8 cellular contexts compared by ENCODE assay signal in the genomic region with DNA sequence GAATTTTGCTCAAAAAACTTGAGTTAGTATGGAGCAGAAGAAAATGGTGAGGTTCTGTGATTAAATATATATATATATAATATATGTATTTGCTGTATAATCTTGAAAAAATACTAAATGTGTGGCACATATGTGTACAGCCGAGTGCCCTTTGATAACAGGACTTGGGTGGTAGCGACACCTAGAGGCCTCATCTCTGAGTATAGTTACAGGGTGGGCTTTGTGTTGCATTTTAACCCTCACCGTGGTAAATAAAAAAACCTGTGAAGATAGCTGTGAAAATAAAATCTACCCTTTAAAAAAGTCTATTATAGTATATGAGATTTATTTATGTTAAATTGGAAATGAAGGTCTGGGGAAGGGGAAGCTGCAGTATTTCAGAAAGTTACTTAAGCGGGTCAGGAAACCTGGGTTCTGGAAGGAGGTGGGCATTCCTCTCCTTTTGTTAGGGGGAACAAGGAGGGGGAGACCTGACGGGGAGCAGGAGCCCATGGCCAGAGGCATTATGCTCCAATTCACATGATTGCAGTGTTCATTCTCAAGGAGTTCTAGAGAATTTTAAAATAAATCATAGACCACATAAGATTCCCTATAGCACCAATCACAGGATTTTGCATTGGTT.
A peak's percentile ranks its signal among the peaks of the same experiment; 100 is the strongest.
DNase-seq lines count a peak whose midpoint lies in the region; ATAC-seq and TF ChIP-seq lines count a peak whose summit lies in the region.

No MANE protein-coding gene starts in this region.

- H3K4me1 ChIP-seq in OCI-LY3 (ENCODE audit: low read length) (peaks cover 4% of the 10 kb centered on the region; the same call in 1 of the 2 replicates), heart right ventricle (peaks cover 0 to 16% (median 0%) of the 10 kb centered on the region in 9 donors)

- no peak overlapping the region for H3K27ac ChIP-seq in OCI-LY3 (ENCODE audit: low read length)
- no peak overlapping the region for H3K27ac ChIP-seq in heart right ventricle

- CTCF ChIA-PET in activated naive CD4-positive, alpha-beta T cell treated with anti-CD3 and anti-CD28 coated beads, Interleukin-2, amount 10 ng/mL, durations not matched to agents 7 days and 5 days (lab: Charles Lee): interaction anchor here (0.7 to 2.0 kb wide), 5 partner anchors 14 to 180 kb away, joined by 3 to 7 read pairs (median 3); no protein-coding TSS in a partner anchor

- no peaks in the 10 kb centered on the region for H4K20me1 ChIP-seq in OCI-LY3 (ENCODE audit: insufficient read depth, low read length)

- intact Hi-C loops in heart right ventricle (cut with DNase I): loop anchor here in 8 of 10 donors (1.0 to 10.0 kb wide), 4 partner anchors 139 to 144 kb away; no protein-coding TSS in a partner anchor

- H2AFZ ChIP-seq in OCI-LY3 (ENCODE audit: low read depth, low read length): no peak overlapping the region

- H3K79me2 ChIP-seq in OCI-LY3 (ENCODE audit: low read length): no peaks in the 10 kb centered on the region

- WGBS in heart right ventricle, 2 donors: 17 to 19% methylated on average over 5 of the region's 5 CpGs

- no peak overlapping the region; the same call in 1 of the 2 replicates for H3K4me2 ChIP-seq in OCI-LY3 (ENCODE audit: low read length)

- H3K36me3 ChIP-seq in OCI-LY3 (replicated peaks; ENCODE audit: low read depth, low read length): no peaks in the 10 kb centered on the region
- no peaks in the 10 kb centered on the region for H3K36me3 ChIP-seq in heart right ventricle

- no peak overlapping the region for H3K4me3 ChIP-seq in GM12875 (ENCODE audit: low read depth, low read length)
- no peak overlapping the region for H3K4me3 ChIP-seq in OCI-LY3 (ENCODE audit: low read length)
- H3K4me3 ChIP-seq in heart right ventricle: no peak overlapping the region

- H3K4me1 Mint-ChIP-seq in activated naive CD4-positive, alpha-beta T cell treated with anti-CD3 and anti-CD28 coated beads, Interleukin-2, amount 10 ng/mL, durations not matched to agents 7 days and 5 days: no peaks in the 10 kb centered on the region

- H3K9me3 Mint-ChIP-seq in activated naive CD4-positive, alpha-beta T cell treated with anti-CD3 and anti-CD28 coated beads, Interleukin-2, amount 10 ng/mL, durations not matched to agents 7 days and 5 days: no peaks in the 10 kb centered on the region

- no peak overlapping the region for H3K27ac Mint-ChIP-seq in activated naive CD4-positive, alpha-beta T cell treated with anti-CD3 and anti-CD28 coated beads, Interleukin-2, amount 10 ng/mL, durations not matched to agents 7 days and 5 days

- H3K9ac ChIP-seq in OCI-LY3 (ENCODE audit: low read length): no peak overlapping the region

- H3K27me3 ChIP-seq in OCI-LY3 (ENCODE audit: low read depth, low read length) (peaks cover 6% of the 10 kb centered on the region), heart right ventricle (no peaks in the 10 kb centered on the region)

- no peak overlapping the region for H3K4me3 Mint-ChIP-seq in activated naive CD4-positive, alpha-beta T cell treated with anti-CD3 and anti-CD28 coated beads, Interleukin-2, amount 10 ng/mL, durations not matched to agents 7 days and 5 days

- H3K9me3 ChIP-seq in OCI-LY3 (ENCODE audit: insufficient read depth, low read length) (no peaks in the 10 kb centered on the region), heart right ventricle (no peaks in the 10 kb centered on the region)

- H3K36me3 Mint-ChIP-seq in activated naive CD4-positive, alpha-beta T cell treated with anti-CD3 and anti-CD28 coated beads, Interleukin-2, amount 10 ng/mL, durations not matched to agents 7 days and 5 days: no peaks in the 10 kb centered on the region

- peak; percentile 72 for ATAC-seq in HG03103 (IDR thresholded peaks at IDR 0.05; ENCODE audit: low read depth, unreplicated experiment)
- peak in 6 of 8 donors; percentile 53 to 81 (median 72) for ATAC-seq in heart right ventricle

- TF ChIP-seq CTCF in GM12875 (IDR thresholded peaks at IDR 0.05; ENCODE audit: borderline replicate concordance, insufficient read depth, low read depth, low read length): peak; percentile 53; the same call in 1 of the 2 replicates
- peak; percentile 85 for TF ChIP-seq CTCF in OCI-LY3 (IDR thresholded peaks at IDR 0.05; ENCODE audit: low read depth, low read length)
- peak in 8 of 9 donors; percentile 62 to 84 (median 72) for TF ChIP-seq CTCF in heart right ventricle (IDR thresholded peaks at IDR 0.05)

- H3K27me3 Mint-ChIP-seq in activated naive CD4-positive, alpha-beta T cell treated with anti-CD3 and anti-CD28 coated beads, Interleukin-2, amount 10 ng/mL, durations not matched to agents 7 days and 5 days: peaks cover 9% of the 10 kb centered on the region

- peak; percentile 10 for DNase-seq in AG08395 (ENCODE audit: low spot score)
- peak; percentile 56 for DNase-seq in activated naive CD4-positive, alpha-beta T cell treated with anti-CD3 and anti-CD28 coated beads, Interleukin-2, amount 10 ng/mL, durations not matched to agents 7 days and 5 days
- peak in 1 of 2 donors; percentile 52 for DNase-seq in heart right ventricle
- peak; percentile 24 for DNase-seq in stimulated activated CD4-positive, alpha-beta T cell treated with anti-CD3 and anti-CD28 coated beads, Interleukin-12 subunit alpha, Interleukin-12 subunit beta, amount 100 ng/mL, for 4 hours
- DNase-seq in KG1 (lab: John Stamatoyannopoulos, UW): no peak
